Comparison of ENCODE assay signal across 8 cellular contexts in genomic region chr10:124917939-124918830, GRCh38. TPM values are rescaled to one million over a fixed set of nuclear protein-coding genes. Genes with fewer than 3 reads are reported as not detected.
DNase-seq lines count a peak whose midpoint lies in the region; ATAC-seq and TF ChIP-seq lines count a peak whose summit lies in the region.

No MANE protein-coding gene starts in this region.

- H3K27ac ChIP-seq in MM.1S (ENCODE audit: low read length) (peak overlapping the region; percentile 63; the same call in 1 of the 2 replicates), colonic mucosa (peak overlapping the region; percentile 95), mucosa of rectum (ENCODE audit: low read depth in 2 of 2, low read length in 2 of 2) (peak overlapping the region; percentile 96 to 97)

- ATAC-seq in HG03159 (IDR thresholded peaks at IDR 0.05; ENCODE audit: unreplicated experiment) (no peak), HG02588 (IDR thresholded peaks at IDR 0.05; ENCODE audit: unreplicated experiment) (no peak), HG03432 (IDR thresholded peaks at IDR 0.05; ENCODE audit: unreplicated experiment) (no peak), GM21576 (IDR thresholded peaks at IDR 0.05; ENCODE audit: unreplicated experiment) (no peak)

- peak overlapping the region; percentile 29; the same call in 1 of the 2 replicates for H2AFZ ChIP-seq in MM.1S (ENCODE audit: low read length)

- peaks cover 21% of the 10 kb centered on the region for H4K20me1 ChIP-seq in MM.1S (ENCODE audit: insufficient read depth, low read length)

- peaks cover 57% of the 10 kb centered on the region for H3K79me2 ChIP-seq in MM.1S (ENCODE audit: low read length)

- intact Hi-C loops in colonic mucosa (cut with DNase I) = no loop called here

- DNase-seq in MM.1S (peak; percentile 9), colonic mucosa (peak; percentile 24)

- H3K9ac ChIP-seq in ES-I3 (ENCODE audit: low read depth, low read length) = peak overlapping the region; percentile 94
- H3K9ac ChIP-seq in MM.1S (ENCODE audit: low read length) = peak overlapping the region; percentile 82; the same call in 1 of the 2 replicates
- H3K9ac ChIP-seq in colonic mucosa (ENCODE audit: low read depth in 2 of 2, low read length in 2 of 2) = peak overlapping the region; percentile 88 to 89
- H3K9ac ChIP-seq in mucosa of rectum (ENCODE audit: low read depth in 1 of 2, low read length in 2 of 2) = peak overlapping the region; percentile 92 to 96

- H3K9me3 ChIP-seq in ES-I3 (ENCODE audit: control insufficient read depth, insufficient read depth, low read length) = no peaks in the 10 kb centered on the region
- H3K9me3 ChIP-seq in MM.1S (replicated peaks; ENCODE audit: insufficient read depth, low read length) = no peaks in the 10 kb centered on the region
- no peaks in the 10 kb centered on the region for H3K9me3 ChIP-seq in colonic mucosa
- H3K9me3 ChIP-seq in mucosa of rectum (ENCODE audit: control insufficient read depth in 2 of 2, low read length in 2 of 2) = no peaks in the 10 kb centered on the region

- peaks cover 3% of the 10 kb centered on the region; the same call in 1 of the 2 replicates for H3F3A ChIP-seq in MM.1S (ENCODE audit: insufficient read depth, low read length)

- H3K36me3 ChIP-seq in ES-I3 (ENCODE audit: insufficient read depth, low read length) = no peaks in the 10 kb centered on the region
- no peaks in the 10 kb centered on the region for H3K36me3 ChIP-seq in MM.1S (replicated peaks; ENCODE audit: insufficient read depth, low read length)
- no peaks in the 10 kb centered on the region for H3K36me3 ChIP-seq in colonic mucosa
- no peaks in the 10 kb centered on the region for H3K36me3 ChIP-seq in mucosa of rectum (ENCODE audit: control insufficient read depth in 2 of 2, insufficient read depth in 2 of 2, low read length in 2 of 2)

- no peaks in the 10 kb centered on the region for H3K4me1 ChIP-seq in ES-I3 (ENCODE audit: insufficient read depth, low read length)
- H3K4me1 ChIP-seq in MM.1S (ENCODE audit: low read length) = peaks cover 8% of the 10 kb centered on the region; the same call in 1 of the 2 replicates
- peaks cover 4% of the 10 kb centered on the region for H3K4me1 ChIP-seq in colonic mucosa
- peaks cover 10 to 11% of the 10 kb centered on the region in 2 donors for H3K4me1 ChIP-seq in mucosa of rectum (ENCODE audit: control insufficient read depth in 2 of 2, insufficient read depth in 2 of 2, low read length in 2 of 2)

- peak overlapping the region; percentile 99 for H3K4me3 ChIP-seq in MM.1S (ENCODE audit: low read length)
- H3K4me3 ChIP-seq in colonic mucosa = peak overlapping the region; percentile 85
- peak overlapping the region; percentile 91 to 93 for H3K4me3 ChIP-seq in mucosa of rectum (ENCODE audit: low read length in 2 of 2)

- peak overlapping the region; percentile 84 for H3K4me2 ChIP-seq in MM.1S (ENCODE audit: low read depth, low read length)

- no peaks in the 10 kb centered on the region for H3K9me2 ChIP-seq in MM.1S (replicated peaks; ENCODE audit: insufficient read depth, low read length)

- TF ChIP-seq CTCF in MM.1S (IDR thresholded peaks at IDR 0.05; ENCODE audit: low read length) = no peak
- TF ChIP-seq CTCF in colonic mucosa (IDR thresholded peaks at IDR 0.05) = no peak

- no peaks in the 10 kb centered on the region for H3K27me3 ChIP-seq in MM.1S (replicated peaks; ENCODE audit: insufficient read depth, low read length)
- H3K27me3 ChIP-seq in colonic mucosa = no peaks in the 10 kb centered on the region
- no peaks in the 10 kb centered on the region for H3K27me3 ChIP-seq in mucosa of rectum (ENCODE audit: control insufficient read depth in 2 of 2, insufficient read depth in 2 of 2, low read length in 2 of 2)

RNA-seq across cellular contexts. Expression of gene ZRANB1, which starts 23.7 kb away (rescaled TPM):
- 10 to 100 TPM in 1 of 2 donors, 1 to 10 TPM in 1; 8.4 to 13.1 TPM for total RNA-seq in colonic mucosa
